ENCODE assay signal across 25 cellular contexts in genomic region chr22:38437416-38437815, GRCh38. TPM values are rescaled to one million over a fixed set of nuclear protein-coding genes. Genes with fewer than 3 reads are reported as not detected.
"Had no signal": no experiment of that assay in that cellular context is flagged by ENCODE, and none has a peak within 500 bp of the region (broad histone marks: within the 10 kb centered on the region; RNA-seq: fewer than 3 reads in every experiment).

No MANE protein-coding gene starts in this region.

- H3K4me1 Mint-ChIP-seq: activated CD4-positive, alpha-beta memory T cell treated with anti-CD3 and anti-CD28 coated beads, Interleukin-2, amount 10 ng/mL, durations not matched to agents 7 days and 5 days; activated CD4-positive, alpha-beta T cell treated with anti-CD3 and anti-CD28 coated beads, Interleukin-2, amount 10 ng/mL, durations not matched to agents 7 days and 5 days; activated naive CD4-positive, alpha-beta T cell treated with anti-CD3 and anti-CD28 coated beads, Interleukin-2, amount 50 U/mL, for 24 hours; activated naive CD8-positive, alpha-beta T cell treated with anti-CD3 and anti-CD28 coated beads, Interleukin-2, amount 50 U/mL, for 24 hours; naive thymus-derived CD8-positive, alpha-beta T cell; neural crest cell had no signal

- H3K4me1 ChIP-seq: lower lobe of right lung, spleen, suprapubic skin, tibial artery, upper lobe of right lung had no signal

- H3K4me3 Mint-ChIP-seq: activated CD4-positive, alpha-beta memory T cell treated with anti-CD3 and anti-CD28 coated beads, Interleukin-2, amount 10 ng/mL, durations not matched to agents 7 days and 5 days; activated CD4-positive, alpha-beta T cell treated with anti-CD3 and anti-CD28 coated beads, Interleukin-2, amount 10 ng/mL, durations not matched to agents 7 days and 5 days; activated naive CD4-positive, alpha-beta T cell treated with anti-CD3 and anti-CD28 coated beads, Interleukin-2, amount 50 U/mL, for 24 hours; activated naive CD8-positive, alpha-beta T cell treated with anti-CD3 and anti-CD28 coated beads, Interleukin-2, amount 50 U/mL, for 24 hours; activated T-cell treated with anti-CD3 and anti-CD28 coated beads, Interleukin-2, amount 50 U/mL, for 24 hours; effector memory CD8-positive, alpha-beta T cell; naive thymus-derived CD8-positive, alpha-beta T cell; neural crest cell; T-helper 17 cell had no signal

- H3K27ac ChIP-seq: cardiac muscle cell, lower lobe of right lung, spleen, suprapubic skin, tibial artery, upper lobe of right lung had no signal

- DNase-seq: activated CD4-positive, alpha-beta memory T cell treated with anti-CD3 and anti-CD28 coated beads, Interleukin-2, amount 10 ng/mL, durations not matched to agents 7 days and 5 days; activated CD4-positive, alpha-beta T cell treated with anti-CD3 and anti-CD28 coated beads for 1 hour; activated CD4-positive, alpha-beta T cell treated with anti-CD3 and anti-CD28 coated beads, Interleukin-2, amount 10 ng/mL, durations not matched to agents 7 days and 5 days; activated CD8-positive, alpha-beta memory T cell treated with anti-CD3 and anti-CD28 coated beads, Interleukin-2, amount 50 U/mL, for 48 hours; activated naive CD8-positive, alpha-beta T cell treated with anti-CD3 and anti-CD28 coated beads, Interleukin-2, amount 50 U/mL, for 24 hours; activated T-cell treated with anti-CD3 and anti-CD28 coated beads, Interleukin-2, amount 50 U/mL, for 24 hours; cortex of kidney; effector memory CD8-positive, alpha-beta T cell; heart right ventricle; kidney glomerular epithelial cell; lower lobe of right lung; mesenchymal stem cell; right cardiac atrium; spleen; stimulated activated naive CD4-positive, alpha-beta T cell; T-helper 17 cell; tibial artery; upper lobe of right lung had no signal

- H3K4me3 ChIP-seq: cardiac muscle cell, heart right ventricle, lower lobe of right lung, spleen, suprapubic skin, tibial artery, upper lobe of right lung had no signal

- H3K27me3 ChIP-seq: cardiac muscle cell, upper lobe of right lung had no signal

- H3K27ac Mint-ChIP-seq: activated CD4-positive, alpha-beta memory T cell treated with anti-CD3 and anti-CD28 coated beads, Interleukin-2, amount 10 ng/mL, durations not matched to agents 7 days and 5 days; activated CD4-positive, alpha-beta T cell treated with anti-CD3 and anti-CD28 coated beads, Interleukin-2, amount 10 ng/mL, durations not matched to agents 7 days and 5 days; activated naive CD4-positive, alpha-beta T cell treated with anti-CD3 and anti-CD28 coated beads, Interleukin-2, amount 50 U/mL, for 24 hours; activated naive CD8-positive, alpha-beta T cell treated with anti-CD3 and anti-CD28 coated beads, Interleukin-2, amount 50 U/mL, for 24 hours; activated T-cell treated with anti-CD3 and anti-CD28 coated beads, Interleukin-2, amount 50 U/mL, for 24 hours; effector memory CD8-positive, alpha-beta T cell; naive thymus-derived CD8-positive, alpha-beta T cell; T-helper 17 cell had no signal

- H3K36me3 Mint-ChIP-seq: activated naive CD4-positive, alpha-beta T cell treated with anti-CD3 and anti-CD28 coated beads, Interleukin-2, amount 50 U/mL, for 24 hours; naive thymus-derived CD8-positive, alpha-beta T cell had no signal

- H3K36me3 ChIP-seq: cardiac muscle cell, heart right ventricle, lower lobe of right lung, spleen, suprapubic skin, tibial artery, upper lobe of right lung had no signal

- H3K9me3 Mint-ChIP-seq: activated CD4-positive, alpha-beta memory T cell treated with anti-CD3 and anti-CD28 coated beads, Interleukin-2, amount 10 ng/mL, durations not matched to agents 7 days and 5 days; activated CD4-positive, alpha-beta T cell treated with anti-CD3 and anti-CD28 coated beads, Interleukin-2, amount 10 ng/mL, durations not matched to agents 7 days and 5 days; activated naive CD4-positive, alpha-beta T cell treated with anti-CD3 and anti-CD28 coated beads, Interleukin-2, amount 50 U/mL, for 24 hours; activated naive CD8-positive, alpha-beta T cell treated with anti-CD3 and anti-CD28 coated beads, Interleukin-2, amount 50 U/mL, for 24 hours; activated T-cell treated with anti-CD3 and anti-CD28 coated beads, Interleukin-2, amount 50 U/mL, for 24 hours; effector memory CD8-positive, alpha-beta T cell; naive thymus-derived CD8-positive, alpha-beta T cell; neural crest cell had no signal

- ATAC-seq: activated naive CD8-positive, alpha-beta T cell treated with anti-CD3 and anti-CD28 coated beads, Interleukin-2, amount 50 U/mL, for 24 hours; effector memory CD8-positive, alpha-beta T cell; heart right ventricle; left lobe of liver; lower lobe of right lung; naive thymus-derived CD8-positive, alpha-beta T cell; right cardiac atrium; T-helper 17 cell; upper lobe of right lung had no signal

- H3K27me3 Mint-ChIP-seq: activated naive CD4-positive, alpha-beta T cell treated with anti-CD3 and anti-CD28 coated beads, Interleukin-2, amount 50 U/mL, for 24 hours; activated T-cell treated with anti-CD3 and anti-CD28 coated beads, Interleukin-2, amount 50 U/mL, for 24 hours had no signal

RNA-seq across cellular contexts. Expression of gene KCNJ4, which starts 17.6 kb away (rescaled TPM):
- total RNA-seq: activated CD4-positive, alpha-beta memory T cell treated with anti-CD3 and anti-CD28 coated beads, Interleukin-2, amount 10 ng/mL, durations not matched to agents 7 days and 5 days; activated CD4-positive, alpha-beta T cell treated with anti-CD3 and anti-CD28 coated beads, Interleukin-2, amount 10 ng/mL, durations not matched to agents 7 days and 5 days; left lobe of liver; lower lobe of right lung; naive thymus-derived CD8-positive, alpha-beta T cell; spleen; T-helper 17 cell; upper lobe of right lung had no signal
- polyA plus RNA-seq: esophagus; naive thymus-derived CD8-positive, alpha-beta T cell; spleen had no signal

RNA-seq across cellular contexts. Expression of gene KDELR3, which starts 30.5 kb away (rescaled TPM):
- total RNA-seq: naive thymus-derived CD8-positive, alpha-beta T cell; T-helper 17 cell had no signal
